9 cellular contexts compared by ENCODE assay signal in the genomic region with DNA sequence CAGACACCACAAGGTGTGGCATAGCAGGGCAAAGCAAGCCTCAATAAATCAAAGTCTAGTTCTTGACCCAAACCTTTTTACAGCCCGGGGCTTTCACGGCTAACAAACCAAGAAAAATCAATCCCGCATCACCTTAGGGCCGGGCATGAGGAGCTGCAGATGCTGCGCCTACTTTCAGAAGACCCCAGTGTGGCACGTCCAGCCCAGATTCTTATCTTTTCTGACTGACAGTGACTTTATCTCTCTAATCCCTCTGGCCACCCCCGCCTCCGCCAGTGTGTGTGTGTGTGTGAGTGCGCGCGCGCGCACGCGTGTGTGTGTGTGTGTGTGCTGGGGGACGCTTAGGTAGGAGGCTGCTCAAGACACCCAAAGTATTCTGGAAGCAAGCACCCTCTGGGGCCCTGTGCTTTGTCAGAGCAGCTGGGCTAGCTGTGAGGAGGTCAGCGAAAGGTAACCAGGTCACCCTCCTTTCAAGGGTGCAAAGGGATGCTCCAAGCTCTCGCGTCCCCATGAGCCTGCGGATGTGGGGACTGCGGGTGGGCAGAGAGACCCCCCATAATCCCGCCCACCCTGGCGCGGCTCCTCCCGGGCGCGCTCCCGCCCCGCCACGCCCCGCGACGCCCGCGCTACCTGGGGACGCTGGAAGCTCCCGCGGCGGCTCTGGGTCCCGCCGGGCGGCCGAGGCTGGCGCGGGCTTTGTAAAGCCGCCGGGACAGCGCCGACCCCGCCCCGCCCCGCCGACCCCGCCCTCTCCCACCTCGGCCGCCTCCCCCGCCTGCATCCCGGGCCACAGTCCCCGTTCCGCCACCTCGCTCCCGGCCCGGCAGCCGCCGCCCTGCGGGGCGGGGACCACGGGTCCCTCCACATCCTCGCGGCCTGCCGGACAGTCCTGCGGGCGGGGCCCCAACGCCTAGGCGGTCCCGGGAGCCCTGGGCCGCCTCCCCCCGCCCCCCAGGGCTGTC. TPM values are rescaled to one million over a fixed set of nuclear protein-coding genes. Genes with fewer than 3 reads are reported as not detected.
DNase-seq lines count a peak whose midpoint lies in the region; ATAC-seq and TF ChIP-seq lines count a peak whose summit lies in the region.
"Had no signal": no experiment of that assay in that cellular context is flagged by ENCODE, and none has a peak within 500 bp of the region (broad histone marks: within the 10 kb centered on the region; RNA-seq: fewer than 3 reads in every experiment).

No MANE protein-coding gene starts in this region.

- H3K9me3 Mint-ChIP-seq in activated naive CD8-positive, alpha-beta T cell (ENCODE audit: low read depth) = no peaks in the 10 kb centered on the region
- H3K9me3 Mint-ChIP-seq: activated naive CD4-positive, alpha-beta T cell treated with anti-CD3 and anti-CD28 coated beads, Interleukin-2, amount 50 U/mL, for 24 hours had no signal

- POLR2A ChIA-PET in A673 (lab: Charles Lee; ENCODE audit: low non-redundant PET) = no interaction called here

- CTCF ChIA-PET in A673 (lab: Charles Lee) = no interaction called here

- H3K36me3 Mint-ChIP-seq in activated naive CD8-positive, alpha-beta T cell = peaks cover 3% of the 10 kb centered on the region
- H3K36me3 Mint-ChIP-seq: activated naive CD4-positive, alpha-beta T cell treated with anti-CD3 and anti-CD28 coated beads, Interleukin-2, amount 50 U/mL, for 24 hours had no signal

- H3K4me1 Mint-ChIP-seq in activated naive CD8-positive, alpha-beta T cell (ENCODE audit: low read depth) = peaks cover 3% of the 10 kb centered on the region
- H3K4me1 Mint-ChIP-seq: activated naive CD4-positive, alpha-beta T cell treated with anti-CD3 and anti-CD28 coated beads, Interleukin-2, amount 50 U/mL, for 24 hours had no signal

- DNase-seq in A673 (ENCODE audit: low spot score) (peak; percentile 43), HFF-Myc (ENCODE audit: extremely low read depth, low read depth) (no peak), left ventricle myocardium inferior (no peak), posterior cingulate gyrus (peak; percentile 25 to 91 (median 54))
- no peak for DNase-seq in stimulated activated CD4-positive, alpha-beta T cell treated with anti-CD3 and anti-CD28 coated beads, Interleukin-4, amount 100 ng/mL, for 4 hours

- TF ChIP-seq CTCF in A673 (conservative IDR thresholded peaks at IDR 0.05; ENCODE audit: low read depth, low read length) (no peak), HFF-Myc (IDR thresholded peaks at IDR 0.05; ENCODE audit: low read depth, low read length, missing control alignments) (no peak), left ventricle myocardium inferior (IDR thresholded peaks at IDR 0.05; ENCODE audit: borderline replicate concordance) (no peak)

- H3K27me3 ChIP-seq in A673 (replicated peaks; ENCODE audit: insufficient read depth, low read depth, low read length, poor library complexity) (no peaks in the 10 kb centered on the region), left ventricle myocardium inferior (ENCODE audit: low read depth) (peaks cover 42% of the 10 kb centered on the region)

- H3K9me3 ChIP-seq in A673 (ENCODE audit: low read depth, low read length, poor library complexity, severe bottlenecking) = no peaks in the 10 kb centered on the region
- H3K9me3 ChIP-seq in left ventricle myocardium inferior (replicated peaks) = peaks cover 8% of the 10 kb centered on the region

- ATAC-seq in HG02623 (IDR thresholded peaks at IDR 0.05; ENCODE audit: unreplicated experiment) (no peak), HG02870 (IDR thresholded peaks at IDR 0.05; ENCODE audit: unreplicated experiment) (no peak)

- peaks cover 30% of the 10 kb centered on the region for H3K4me1 ChIP-seq in A673 (ENCODE audit: insufficient read depth, low read length, poor library complexity, severe bottlenecking)
- peaks cover 9% of the 10 kb centered on the region for H3K4me1 ChIP-seq in left ventricle myocardium inferior

- H3K4me3 ChIP-seq in A673 (ENCODE audit: low read depth, low read length, poor library complexity, severe bottlenecking) = peak overlapping the region; percentile 43
- H3K4me3 ChIP-seq in HFF-Myc (replicated peaks; ENCODE audit: low read depth, low read length) = peak overlapping the region; percentile 50
- peak overlapping the region; percentile 60 for H3K4me3 ChIP-seq in left ventricle myocardium inferior

- no peak overlapping the region for H3K27ac ChIP-seq in A673 (ENCODE audit: low read depth, low read length, poor library complexity, severe bottlenecking)
- H3K27ac ChIP-seq in left ventricle myocardium inferior (replicated peaks) = no peak overlapping the region

- peak overlapping the region; percentile 44 for H3K4me3 Mint-ChIP-seq in activated naive CD8-positive, alpha-beta T cell

- no TSS peak for BruUV-seq in A673 (replicated peaks; lab: Mats Ljungman, UMichigan)

- no peaks in the 10 kb centered on the region for H3K36me3 ChIP-seq in A673 (ENCODE audit: insufficient read depth, low read length, poor library complexity, severe bottlenecking)
- no peaks in the 10 kb centered on the region for H3K36me3 ChIP-seq in left ventricle myocardium inferior

- intact Hi-C loops in A673 (cut with micrococcal nuclease; ENCODE audit: unreplicated experiment) = no loop called here
- intact Hi-C loops in left ventricle myocardium inferior (cut with micrococcal nuclease) = no loop called here
- intact Hi-C loops in posterior cingulate gyrus (cut with DNase I) = no loop called here

- H3K27me3 Mint-ChIP-seq in activated naive CD8-positive, alpha-beta T cell = peaks cover 24% of the 10 kb centered on the region

- H3K27ac Mint-ChIP-seq in activated naive CD8-positive, alpha-beta T cell = no peak overlapping the region
- H3K27ac Mint-ChIP-seq: activated naive CD4-positive, alpha-beta T cell treated with anti-CD3 and anti-CD28 coated beads, Interleukin-2, amount 50 U/mL, for 24 hours had no signal

RNA-seq across cellular contexts. Expression of gene RHOBTB1, which starts 57.1 kb away (rescaled TPM):
- total RNA-seq in A673 (2021) = 5.2 and 7.5 TPM in 2 replicates
- total RNA-seq in left ventricle myocardium inferior = 16.6 TPM

Comparison
In these comparisons a context has a peak if more than half of its experiments do, and no peak if none do; other contexts are left out.
1. DNase-seq: peak in A673 (single experiment) and posterior cingulate gyrus (10 of 10); none in HFF-Myc (single experiment), left ventricle myocardium inferior (single experiment) and stimulated activated CD4-positive, alpha-beta T cell treated with anti-CD3 and anti-CD28 coated beads, Interleukin-4, amount 100 ng/mL, for 4 hours (0 of 2).
2. Peak in every context shown above with its lines, with median percentiles within 50 percentile points of each other: H3K4me3 ChIP-seq.